9 cellular contexts compared by ENCODE assay signal in genomic region chr4:12729384-12729783, GRCh38.
A peak's percentile ranks its signal among the peaks of the same experiment; 100 is the strongest.
DNase-seq lines count a peak whose midpoint lies in the region; ATAC-seq, FAIRE-seq and TF ChIP-seq lines count a peak whose summit lies in the region.
"Had no signal": no experiment of that assay in that cellular context is flagged by ENCODE, and none has a peak within 500 bp of the region (broad histone marks: within the 10 kb centered on the region; RNA-seq: fewer than 3 reads in every experiment).

No MANE protein-coding gene starts in this region.

- CTCF ChIA-PET in WTC11 (lab: Charles Lee), result interaction anchor here (0.7 to 1.4 kb wide), 3 partner anchors 814 to 820 kb away, joined by 3 to 4 read pairs (median 3); partner anchors contain the start of gene NKX3-2
- CTCF ChIA-PET in HepG2 (lab: Yijun Ruan, JAX; ENCODE audit: low intra/inter-chr PET ratio, low total read pairs), result interaction anchor here (3.1 kb wide), 1 partner anchor 820 kb away, joined by 26 read pairs; no protein-coding TSS in a partner anchor

- H3K79me2 ChIP-seq in HepG2 (ENCODE audit: insufficient read depth, low read length), result no peaks in the 10 kb centered on the region

- H3K4me3 Mint-ChIP-seq in WTC11, result no peak overlapping the region
- H3K4me3 Mint-ChIP-seq: memory B cell had no signal

- no peak overlapping the region for H3K27ac Mint-ChIP-seq in WTC11
- H3K27ac Mint-ChIP-seq: memory B cell had no signal

- DNase-seq in Caki2 (ENCODE audit: low read depth), result peak; percentile 8
- DNase-seq in WTC11 (ENCODE audit: low spot score), result no peak
- peak; percentile 11 for DNase-seq in HepG2 (ENCODE audit: low spot score)
- no peak for DNase-seq in activated CD8-positive, alpha-beta memory T cell treated with anti-CD3 and anti-CD28 coated beads, Interleukin-2, amount 50 U/mL, for 48 hours
- DNase-seq in KG1 (lab: John Stamatoyannopoulos, UW), result no peak
- no peak for DNase-seq in NCI-H187 (lab: John Stamatoyannopoulos, UW)

- H3K4me3 ChIP-seq in HepG2 (replicated peaks in 1 of 3; ENCODE audit: insufficient read depth in 1 of 3, low read depth in 2 of 3, low read length in 3 of 3), result no peak overlapping the region

- no peaks in the 10 kb centered on the region; the same call in 1 of the 2 replicates for H3K27me3 Mint-ChIP-seq in WTC11 (ENCODE audit: low read depth)

- H4K20me1 ChIP-seq in HepG2 (ENCODE audit: insufficient read depth, low read length), result 0 out of 2 replicates have a peak, but pooled peaks cover 2% of the 10 kb centered on the region

- no peak overlapping the region for H3K27ac ChIP-seq in HepG2 (ENCODE audit: extremely low read length, insufficient read depth, low read length)

- TF ChIP-seq EP300 in HepG2 (IDR thresholded peaks at IDR 0.05; ENCODE audit: low read depth in 2 of 2, low read length in 2 of 2) (no peak), HepG2 (CRISPR knock-in tag; IDR thresholded peaks at IDR 0.05; ENCODE audit: borderline replicate concordance) (no peak)

- in situ Hi-C loops in Caki2 (cut with HindIII; ENCODE audit: low pct_unique_long_range_greater_than_20kb, low sequenced_read_pairs) (no loop called here), HepG2 (cut with HindIII; ENCODE audit: extremely low pct_ligation_motif_present, low pct_unique_long_range_greater_than_20kb) (loop anchor here (5.0 kb wide), 1 partner anchor 818 kb away; no protein-coding TSS in a partner anchor)

- no peaks in the 10 kb centered on the region for H3K4me1 ChIP-seq in HepG2 (ENCODE audit: insufficient read depth, low read length)

- H3K36me3 Mint-ChIP-seq in WTC11, result no peaks in the 10 kb centered on the region
- H3K36me3 Mint-ChIP-seq: memory B cell had no signal

- peak; percentile 41 for TF ChIP-seq CTCF in WTC11 (IDR thresholded peaks at IDR 0.05)
- TF ChIP-seq CTCF in HepG2 (CRISPR knock-in tag; IDR thresholded peaks at IDR 0.05), result peak; percentile 44

- TF ChIP-seq RAD21 in HepG2 (CRISPR knock-in tag; IDR thresholded peaks at IDR 0.05), result no peak

- WGBS in HepG2 (ENCODE audit: low lambda C conversion rate), result 0% methylated on average over 1 of the region's 1 CpG

- TF ChIP-seq POLR2A in HepG2 (IDR thresholded peaks at IDR 0.05; ENCODE audit: insufficient read depth in 1 of 2, low read depth in 2 of 2, low read length in 2 of 2), result no peak

- BruUV-seq in HepG2 (replicated peaks; lab: Mats Ljungman, UMichigan), result no TSS peak

- intact Hi-C loops in HepG2 (cut with micrococcal nuclease; ENCODE audit: unreplicated experiment), result loop anchor here (1.0 kb wide), 2 partner anchors 820 to 925 kb away; no protein-coding TSS in a partner anchor

- FAIRE-seq in HepG2 (lab: Jason Lieb, UNC), result no peak

- H3K9me3 ChIP-seq in HepG2 (ENCODE audit: low read length), result no peaks in the 10 kb centered on the region

- H3K36me3 ChIP-seq in HepG2 (replicated peaks in 1 of 2; ENCODE audit: control insufficient read depth in 1 of 2, insufficient read depth in 2 of 2, low read length in 2 of 2), result no peaks in the 10 kb centered on the region

- POLR2A ChIA-PET in WTC11 (lab: Charles Lee), result no interaction called here
- POLR2A ChIA-PET in HepG2 (lab: Yijun Ruan, JAX), result no interaction called here

- peaks cover 7% of the 10 kb centered on the region for H3K4me1 Mint-ChIP-seq in WTC11

- ATAC-seq in HG02885 (IDR thresholded peaks at IDR 0.05; ENCODE audit: poor library complexity, unreplicated experiment), result peak; percentile 59
- ATAC-seq in WTC11, result 0 out of 2 replicates have a peak, but pooled peaks have one; percentile 26
- no peak for ATAC-seq in HepG2
- no peak for ATAC-seq in HG03196 (IDR thresholded peaks at IDR 0.05; ENCODE audit: unreplicated experiment)

- no peak overlapping the region for H3K9ac ChIP-seq in HepG2 (ENCODE audit: insufficient read depth, low read depth, low read length)

- no peak overlapping the region for H3K4me2 ChIP-seq in HepG2 (ENCODE audit: low read depth, low read length)

- no peak overlapping the region for H2AFZ ChIP-seq in HepG2 (ENCODE audit: low read length)

- H3K9me3 Mint-ChIP-seq in WTC11, result peaks cover 3% of the 10 kb centered on the region; the same call in 1 of the 2 replicates
- H3K9me3 Mint-ChIP-seq: memory B cell had no signal

- no peaks in the 10 kb centered on the region; a peak in 2 of 5 replicates for H3K27me3 ChIP-seq in HepG2 (ENCODE audit: control insufficient read depth in 1 of 2, insufficient read depth in 2 of 2, low read length in 2 of 2)

TF ChIP-seq in WTC11, 78 proteins besides CTCF, POLR2A, EP300 and RAD21 (continues in another document):
- TF ChIP-seq CBFB (CRISPR knock-in tag; IDR thresholded peaks at IDR 0.05; ENCODE audit: low read depth), result no peak
- TF ChIP-seq, protein P1, sequence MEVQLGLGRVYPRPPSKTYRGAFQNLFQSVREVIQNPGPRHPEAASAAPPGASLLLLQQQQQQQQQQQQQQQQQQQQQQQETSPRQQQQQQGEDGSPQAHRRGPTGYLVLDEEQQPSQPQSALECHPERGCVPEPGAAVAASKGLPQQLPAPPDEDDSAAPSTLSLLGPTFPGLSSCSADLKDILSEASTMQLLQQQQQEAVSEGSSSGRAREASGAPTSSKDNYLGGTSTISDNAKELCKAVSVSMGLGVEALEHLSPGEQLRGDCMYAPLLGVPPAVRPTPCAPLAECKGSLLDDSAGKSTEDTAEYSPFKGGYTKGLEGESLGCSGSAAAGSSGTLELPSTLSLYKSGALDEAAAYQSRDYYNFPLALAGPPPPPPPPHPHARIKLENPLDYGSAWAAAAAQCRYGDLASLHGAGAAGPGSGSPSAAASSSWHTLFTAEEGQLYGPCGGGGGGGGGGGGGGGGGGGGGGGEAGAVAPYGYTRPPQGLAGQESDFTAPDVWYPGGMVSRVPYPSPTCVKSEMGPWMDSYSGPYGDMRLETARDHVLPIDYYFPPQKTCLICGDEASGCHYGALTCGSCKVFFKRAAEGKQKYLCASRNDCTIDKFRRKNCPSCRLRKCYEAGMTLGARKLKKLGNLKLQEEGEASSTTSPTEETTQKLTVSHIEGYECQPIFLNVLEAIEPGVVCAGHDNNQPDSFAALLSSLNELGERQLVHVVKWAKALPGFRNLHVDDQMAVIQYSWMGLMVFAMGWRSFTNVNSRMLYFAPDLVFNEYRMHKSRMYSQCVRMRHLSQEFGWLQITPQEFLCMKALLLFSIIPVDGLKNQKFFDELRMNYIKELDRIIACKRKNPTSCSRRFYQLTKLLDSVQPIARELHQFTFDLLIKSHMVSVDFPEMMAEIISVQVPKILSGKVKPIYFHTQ (CRISPR knock-in tag; IDR thresholded peaks at IDR 0.05), result no peak
- no peak for TF ChIP-seq ZNF263 (CRISPR knock-in tag; IDR thresholded peaks at IDR 0.05; ENCODE audit: low read depth)
- no peak for TF ChIP-seq ZNF138 (CRISPR knock-in tag; conservative IDR thresholded peaks at IDR 0.05)
- TF ChIP-seq MXD4 (CRISPR knock-in tag; IDR thresholded peaks at IDR 0.05; ENCODE audit: borderline replicate concordance), result no peak
- TF ChIP-seq FOXJ3 (CRISPR knock-in tag; IDR thresholded peaks at IDR 0.05; ENCODE audit: borderline replicate concordance), result no peak

TF ChIP-seq in HepG2, 621 proteins besides CTCF, POLR2A, EP300 and RAD21:
- TF ChIP-seq STAG1 (CRISPR knock-in tag; IDR thresholded peaks at IDR 0.05), result peak; percentile 71
- no peak for TF ChIP-seq ZFAT (CRISPR knock-in tag; conservative IDR thresholded peaks at IDR 0.05)
- TF ChIP-seq SMC3 (IDR thresholded peaks at IDR 0.05; ENCODE audit: low read length), result peak; percentile 55
TF ChIP-seq in HepG2: peak in this region for 2.

Comparison
In these comparisons a context has a peak if more than half of its experiments do, and no peak if none do; other contexts are left out.
1. DNase-seq: peak in Caki2 (single experiment) and HepG2 (single experiment); none in WTC11 (single experiment), activated CD8-positive, alpha-beta memory T cell treated with anti-CD3 and anti-CD28 coated beads, Interleukin-2, amount 50 U/mL, for 48 hours (single experiment), KG1 (single experiment) and NCI-H187 (0 of 2).
2. ATAC-seq: peak in HG02885 (single experiment) and WTC11 (single experiment); none in HepG2 (single experiment) and HG03196 (single experiment).